ENCODE assay signal across 20 cellular contexts in the genomic region with DNA sequence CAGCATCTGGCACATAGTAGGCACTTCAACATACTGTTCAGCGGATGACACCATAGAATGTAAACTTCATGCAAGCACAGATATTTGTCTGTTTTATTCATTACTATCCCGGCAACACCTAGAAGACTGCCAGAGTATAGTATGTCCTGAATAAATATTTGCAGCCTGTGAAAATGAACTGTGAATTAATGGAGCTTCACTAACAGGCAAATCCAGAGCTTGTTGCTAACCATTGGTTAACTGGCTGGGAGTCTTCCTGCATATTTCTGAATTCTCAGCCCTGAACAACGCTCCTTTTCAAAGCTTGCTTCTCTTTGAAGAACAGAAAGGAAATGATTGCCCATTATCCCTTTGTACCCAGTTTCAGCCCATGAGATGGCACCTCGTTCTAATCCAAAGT.
"Had no signal": no experiment of that assay in that cellular context is flagged by ENCODE, and none has a peak within 500 bp of the region (broad histone marks: within the 10 kb centered on the region; RNA-seq: fewer than 3 reads in every experiment).

No MANE protein-coding gene starts in this region.

- DNase-seq: activated CD4-positive, alpha-beta T cell treated with anti-CD3 and anti-CD28 coated beads, Interleukin-2, amount 50 U/mL, for 4 hours; activated CD8-positive, alpha-beta memory T cell treated with anti-CD3 and anti-CD28 coated beads, Interleukin-2, amount 10 ng/mL, durations not matched to agents 7 days and 5 days; activated gamma-delta T cell treated with Interleukin-2 at 50 U/mL for 16 hours; activated T-cell treated with anti-CD3 and anti-CD28 coated beads, Interleukin-2, amount 50 U/mL, for 4 hours; anterior cingulate cortex; cerebellar nuclear complex; effector memory CD4-positive, alpha-beta T cell; heart left ventricle; left lung; mucosa of descending colon; naive thymus-derived CD8-positive, alpha-beta T cell; retina; stimulated activated CD4-positive, alpha-beta T cell treated with anti-CD3 and anti-CD28 coated beads, Interleukin-2, amount 100 ng/mL, for 48 hours; transverse colon had no signal

- H3K27me3 ChIP-seq: neutrophil, transverse colon, vagina had no signal

- H3K27ac Mint-ChIP-seq: activated CD8-positive, alpha-beta memory T cell treated with anti-CD3 and anti-CD28 coated beads, Interleukin-2, amount 10 ng/mL, durations not matched to agents 7 days and 5 days; dendritic cell treated with granulocyte-macrophage colony-stimulating factor and Interleukin-4, amounts not matched to agents 40 ng/mL and 50 ng/mL, for 4 days; stimulated activated memory B cell treated with anti-CD40 and anti-IgM and Interleukin-4, amounts not matched to agents 10 μg/mL and 1 μg/mL and 100 μg/mL, for 72 hours had no signal

- H3K27me3 Mint-ChIP-seq: activated naive CD8-positive, alpha-beta T cell; naive thymus-derived CD8-positive, alpha-beta T cell had no signal

- H3K4me1 Mint-ChIP-seq: stimulated activated memory B cell treated with anti-CD40 and anti-IgM and Interleukin-4, amounts not matched to agents 10 μg/mL and 1 μg/mL and 100 μg/mL, for 72 hours had no signal

- H3K4me3 Mint-ChIP-seq: activated CD8-positive, alpha-beta memory T cell treated with anti-CD3 and anti-CD28 coated beads, Interleukin-2, amount 10 ng/mL, durations not matched to agents 7 days and 5 days; activated T-cell treated with anti-CD3 and anti-CD28 coated beads, Interleukin-2, amount 50 U/mL, for 4 hours; dendritic cell treated with granulocyte-macrophage colony-stimulating factor and Interleukin-4, amounts not matched to agents 40 ng/mL and 50 ng/mL, for 4 days; stimulated activated memory B cell treated with anti-CD40 and anti-IgM and Interleukin-4, amounts not matched to agents 10 μg/mL and 1 μg/mL and 100 μg/mL, for 72 hours had no signal

- H3K9me3 ChIP-seq: heart left ventricle, left lung, mucosa of descending colon, neutrophil, transverse colon, vagina had no signal

- H3K9me3 Mint-ChIP-seq: activated T-cell treated with anti-CD3 and anti-CD28 coated beads, Interleukin-2, amount 50 U/mL, for 4 hours; stimulated activated memory B cell treated with anti-CD40 and anti-IgM and Interleukin-4, amounts not matched to agents 10 μg/mL and 1 μg/mL and 100 μg/mL, for 72 hours had no signal

- H3K4me3 ChIP-seq: heart left ventricle, left lung, mucosa of descending colon, transverse colon, vagina had no signal

- FAIRE-seq: frontal cortex had no signal

- H3K4me1 ChIP-seq: heart left ventricle, left lung, transverse colon, vagina had no signal

- H3K27ac ChIP-seq: heart left ventricle, left lung, neutrophil, transverse colon, vagina had no signal

- H3K36me3 Mint-ChIP-seq: stimulated activated memory B cell treated with anti-CD40 and anti-IgM and Interleukin-4, amounts not matched to agents 10 μg/mL and 1 μg/mL and 100 μg/mL, for 72 hours had no signal

- H3K36me3 ChIP-seq: heart left ventricle, left lung, neutrophil, transverse colon, vagina had no signal
